Comparison of ENCODE assay signal across 17 cellular contexts in genomic region chr21:25457946-25458345, GRCh38.
DNase-seq lines count a peak whose midpoint lies in the region; ATAC-seq, FAIRE-seq and TF ChIP-seq lines count a peak whose summit lies in the region.
"Had no signal": no experiment of that assay in that cellular context is flagged by ENCODE, and none has a peak within 500 bp of the region (broad histone marks: within the 10 kb centered on the region; RNA-seq: fewer than 3 reads in every experiment).

No MANE protein-coding gene starts in this region.

- TF ChIP-seq POLR2A in GM12892 (IDR thresholded peaks at IDR 0.05; ENCODE audit: low read depth, low read length), result no peak

- TF ChIP-seq CTCF in GM13977 (IDR thresholded peaks at IDR 0.05; ENCODE audit: extremely low read depth, insufficient read depth, missing control alignments), result no peak

- intact Hi-C loops in activated CD4-positive, alpha-beta T cell treated with anti-CD3 and anti-CD28 coated beads for 36 hours (cut with DNase I, micrococcal nuclease), result loop anchor here (1.0 to 10.0 kb wide), 12 partner anchors 29 to 1117 kb away; partner anchors contain the start of genes ATP5PF (in 1 of the 2), CYYR1 (in 1 of the 2) and GABPA (in 1 of the 2)

- peaks cover 10% of the 10 kb centered on the region for H3K9me3 Mint-ChIP-seq in activated CD4-positive, alpha-beta T cell treated with anti-CD3 and anti-CD28 coated beads for 36 hours (ENCODE audit: low read depth)
- H3K9me3 Mint-ChIP-seq in activated naive CD8-positive, alpha-beta T cell (ENCODE audit: low read depth), result peaks cover 13% of the 10 kb centered on the region
- peaks cover 2 to 10% (median 6%) of the 10 kb centered on the region in 7 donors for H3K9me3 Mint-ChIP-seq in naive B cell

- H3K27me3 Mint-ChIP-seq in activated CD4-positive, alpha-beta T cell treated with anti-CD3 and anti-CD28 coated beads for 36 hours, result no peaks in the 10 kb centered on the region
- no peaks in the 10 kb centered on the region for H3K27me3 Mint-ChIP-seq in activated naive CD8-positive, alpha-beta T cell
- no peaks in the 10 kb centered on the region for H3K27me3 Mint-ChIP-seq in naive B cell
- H3K27me3 Mint-ChIP-seq: activated naive CD8-positive, alpha-beta T cell treated with anti-CD3 and anti-CD28 coated beads, Interleukin-2, amount 10 ng/mL, durations not matched to agents 7 days and 5 days; IgD-negative memory B cell; naive thymus-derived CD4-positive, alpha-beta T cell had no signal

- H3K4me3 Mint-ChIP-seq in activated CD4-positive, alpha-beta T cell treated with anti-CD3 and anti-CD28 coated beads for 36 hours, result no peak overlapping the region
- no peak overlapping the region for H3K4me3 Mint-ChIP-seq in activated naive CD8-positive, alpha-beta T cell
- H3K4me3 Mint-ChIP-seq in naive B cell, result no peak overlapping the region

- H3K27ac Mint-ChIP-seq in activated CD4-positive, alpha-beta T cell treated with anti-CD3 and anti-CD28 coated beads for 36 hours, result peak overlapping the region; percentile 78
- H3K27ac Mint-ChIP-seq in activated naive CD8-positive, alpha-beta T cell, result peak overlapping the region; percentile 90
- H3K27ac Mint-ChIP-seq in naive B cell, result peak overlapping the region in 5 of 6 donors; percentile 25 to 97 (median 92)

- ATAC-seq in activated CD4-positive, alpha-beta T cell treated with anti-CD3 and anti-CD28 coated beads for 36 hours, result no peak
- no peak for ATAC-seq in naive B cell (ENCODE audit: low read depth in 2 of 2)
- ATAC-seq: Panc1 had no signal

- peaks cover 86% of the 10 kb centered on the region for H3K4me1 Mint-ChIP-seq in activated CD4-positive, alpha-beta T cell treated with anti-CD3 and anti-CD28 coated beads for 36 hours
- H3K4me1 Mint-ChIP-seq in activated naive CD8-positive, alpha-beta T cell (ENCODE audit: low read depth), result peaks cover 80% of the 10 kb centered on the region
- peaks cover 28 to 47% (median 39%) of the 10 kb centered on the region in 3 donors for H3K4me1 Mint-ChIP-seq in naive B cell

- no peak for DNase-seq in activated CD4-positive, alpha-beta T cell treated with anti-CD3 and anti-CD28 coated beads for 36 hours
- DNase-seq in activated CD4-positive, alpha-beta T cell treated with anti-CD3 and anti-CD28 coated beads for 4 hours, result no peak
- no peak for DNase-seq in GM12892 (ENCODE audit: insufficient read length)
- DNase-seq in naive B cell, result no peak
- no peak for DNase-seq in NCI-H345 treated with DMSO at 0.1 percent for 48 hours (lab: John Stamatoyannopoulos, UW; ENCODE audit: unreplicated experiment)
- DNase-seq in GM13977 (ENCODE audit: low spot score), result no peak
- no peak for DNase-seq in anterior cingulate cortex (lab: John Stamatoyannopoulos, UW)
- DNase-seq: activated naive CD8-positive, alpha-beta T cell treated with anti-CD3 and anti-CD28 coated beads, Interleukin-2, amount 10 ng/mL, durations not matched to agents 7 days and 5 days; DMS153; NCI-H187; stimulated activated CD4-positive, alpha-beta T cell treated with anti-CD3 and anti-CD28 coated beads, Interleukin-1b, Interleukin-23, amount 100 ng/mL, for 48 hours; T-helper 9 cell; upper lobe of right lung had no signal

- FAIRE-seq in GM12892 (lab: Jason Lieb, UNC), result peak; percentile 78

- POLR2A ChIA-PET in activated CD4-positive, alpha-beta T cell treated with anti-CD3 and anti-CD28 coated beads for 36 hours (lab: Charles Lee), result interaction anchor here (0.5 to 3.1 kb wide), 5 partner anchors 33 to 115 kb away, joined by 3 to 30 read pairs (median 15); no protein-coding TSS in a partner anchor

- H3K36me3 Mint-ChIP-seq in activated CD4-positive, alpha-beta T cell treated with anti-CD3 and anti-CD28 coated beads for 36 hours (ENCODE audit: low read depth), result peaks cover 33% of the 10 kb centered on the region
- peaks cover 11% of the 10 kb centered on the region for H3K36me3 Mint-ChIP-seq in activated naive CD8-positive, alpha-beta T cell
- peaks cover 4 to 10% of the 10 kb centered on the region in 2 donors for H3K36me3 Mint-ChIP-seq in naive B cell

- CTCF ChIA-PET in activated CD4-positive, alpha-beta T cell treated with anti-CD3 and anti-CD28 coated beads for 36 hours (lab: Charles Lee), result interaction anchor here (0.6 to 2.3 kb wide), 3 partner anchors 29 to 37 kb away, joined by 3 to 6 read pairs (median 4); no protein-coding TSS in a partner anchor

- in situ Hi-C loops in GM13977 (cut with MboI; ENCODE audit: low pct_unique_long_range_greater_than_20kb, low sequenced_read_pairs, unreplicated experiment), result no loop called here
